In the genomic region with DNA sequence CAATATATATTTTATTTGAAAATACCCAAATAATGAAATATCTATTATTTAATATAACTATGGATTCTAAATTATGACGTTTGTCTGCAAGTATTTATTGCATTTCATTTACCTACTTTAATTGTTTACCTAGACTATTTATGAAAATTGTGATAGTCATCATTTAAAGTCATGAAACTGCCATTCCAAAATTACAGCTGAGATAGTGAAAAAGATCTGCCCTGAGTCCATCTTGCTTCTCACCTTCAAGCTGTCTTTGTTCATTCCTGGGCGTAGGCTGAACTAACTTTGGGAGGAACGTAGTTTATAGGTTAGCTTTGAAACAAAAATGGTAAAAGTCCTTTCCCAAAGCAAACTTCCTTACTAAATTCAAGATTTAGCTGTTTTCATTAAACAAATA, we compare ENCODE assay signal across 26 cellular contexts. TPM values are rescaled to one million over a fixed set of nuclear protein-coding genes. Genes with fewer than 3 reads are reported as not detected.
"Had no signal": no experiment of that assay in that cellular context is flagged by ENCODE, and none has a peak within 500 bp of the region (broad histone marks: within the 10 kb centered on the region; RNA-seq: fewer than 3 reads in every experiment).

No MANE protein-coding gene starts in this region.

- H3K9me3 Mint-ChIP-seq: memory B cell; natural killer cell; stimulated activated effector memory CD8-positive, alpha-beta T cell treated with anti-CD3 and anti-CD28 coated beads, Interleukin-12 subunit alpha, Interleukin-12 subunit beta, amount 100 ng/mL, for 72 hours had no signal

- ATAC-seq: gastroesophageal sphincter; heart left ventricle; left ventricle myocardium superior; natural killer cell; sciatic nerve; stimulated activated effector memory CD8-positive, alpha-beta T cell treated with anti-CD3 and anti-CD28 coated beads, Interleukin-12 subunit alpha, Interleukin-12 subunit beta, amount 100 ng/mL, for 72 hours had no signal

- H3K4me1 Mint-ChIP-seq: memory B cell; natural killer cell; stimulated activated effector memory CD8-positive, alpha-beta T cell treated with anti-CD3 and anti-CD28 coated beads, Interleukin-12 subunit alpha, Interleukin-12 subunit beta, amount 100 ng/mL, for 72 hours had no signal

- H3K9me3 ChIP-seq: gastroesophageal sphincter, heart left ventricle, ovary, stomach, thyroid gland, vagina had no signal

- H3K36me3 Mint-ChIP-seq: memory B cell; natural killer cell; stimulated activated effector memory CD8-positive, alpha-beta T cell treated with anti-CD3 and anti-CD28 coated beads, Interleukin-12 subunit alpha, Interleukin-12 subunit beta, amount 100 ng/mL, for 72 hours had no signal

- H3K27me3 ChIP-seq: dorsolateral prefrontal cortex, gastroesophageal sphincter, heart left ventricle, hepatocyte, ovary, stomach, thyroid gland, vagina had no signal

- H3K27me3 Mint-ChIP-seq: memory B cell had no signal

- H3K4me2 ChIP-seq: hepatocyte, smooth muscle cell had no signal

- H3K79me2 ChIP-seq: hepatocyte had no signal

- H3K4me3 Mint-ChIP-seq: memory B cell; natural killer cell; stimulated activated effector memory CD8-positive, alpha-beta T cell treated with anti-CD3 and anti-CD28 coated beads, Interleukin-12 subunit alpha, Interleukin-12 subunit beta, amount 100 ng/mL, for 72 hours had no signal

- H3K4me3 ChIP-seq: dorsolateral prefrontal cortex, gastroesophageal sphincter, heart left ventricle, hepatocyte, lung, ovary, smooth muscle cell, stomach, thyroid gland, vagina had no signal

- DNase-seq: dorsolateral prefrontal cortex; effector CD4-positive, alpha-beta T cell; heart left ventricle; kidney glomerular epithelial cell; left ventricle myocardium superior; natural killer cell; occipital lobe; ovary; stimulated activated CD4-positive, alpha-beta T cell treated with anti-CD3 and anti-CD28 coated beads, Interleukin-12 subunit alpha, Interleukin-12 subunit beta, amount 100 ng/mL, for 4 hours; stimulated activated CD4-positive, alpha-beta T cell treated with anti-CD3 and anti-CD28 coated beads, Interleukin-1b, Interleukin-23, amount 100 ng/mL, for 48 hours; stimulated activated CD4-positive, alpha-beta T cell treated with anti-CD3 and anti-CD28 coated beads, Interleukin-4, amount 100 ng/mL, for 24 hours; stimulated activated naive CD4-positive, alpha-beta T cell treated with Interleukin-2 at 50 U/mL for 16 hours; stomach; thyroid gland; trophoblast cell had no signal

- H2AFZ ChIP-seq: hepatocyte had no signal

- H3K27ac Mint-ChIP-seq: memory B cell; natural killer cell; stimulated activated effector memory CD8-positive, alpha-beta T cell treated with anti-CD3 and anti-CD28 coated beads, Interleukin-12 subunit alpha, Interleukin-12 subunit beta, amount 100 ng/mL, for 72 hours had no signal

- H3K4me1 ChIP-seq: gastroesophageal sphincter, heart left ventricle, thyroid gland, vagina had no signal

- H3K36me3 ChIP-seq: gastroesophageal sphincter, heart left ventricle, ovary, stomach, thyroid gland, vagina had no signal

- H3K27ac ChIP-seq: dorsolateral prefrontal cortex, gastroesophageal sphincter, heart left ventricle, hepatocyte, ovary, stomach, thyroid gland, vagina had no signal

- FAIRE-seq: colon had no signal

RNA-seq across cellular contexts. Expression of a gene that starts 12.4 kb away (rescaled TPM):
- total RNA-seq: left ventricle myocardium superior, mononuclear cell, smooth muscle cell had no signal
- polyA plus RNA-seq: neural cell had no signal
